Comparison of ENCODE assay signal across 9 cellular contexts in genomic region chr10:97542169-97543024, GRCh38. TPM values are rescaled to one million over a fixed set of nuclear protein-coding genes. Genes with fewer than 3 reads are reported as not detected.
DNase-seq lines count a peak whose midpoint lies in the region; ATAC-seq, FAIRE-seq and TF ChIP-seq lines count a peak whose summit lies in the region.
"Had no signal": no experiment of that assay in that cellular context is flagged by ENCODE, and none has a peak within 500 bp of the region (broad histone marks: within the 10 kb centered on the region; RNA-seq: fewer than 3 reads in every experiment).

No MANE protein-coding gene starts in this region.

- no peak for FAIRE-seq in pancreas (lab: Jason Lieb, UNC)

- peak; percentile 51 for DNase-seq in BE2C
- DNase-seq in Kasumi-1 (lab: John Stamatoyannopoulos, UW) = peak; percentile 72 to 79
- DNase-seq in activated T-helper 2 cell treated with anti-CD3 and anti-CD28 coated beads, Interferon-gamma antibody, Interleukin-2, Interleukin-4, amounts not matched to agents 10 μg/mL and 5 μg/mL and 100 μg/mL, durations not matched to agents 14 hours and 24 hours and 36 hours (ENCODE audit: low spot score) = no peak
- peak; percentile 87 for DNase-seq in glomerular visceral epithelial cell (ENCODE audit: extremely low spot score)
- peak in 4 of 6 donors; percentile 16 to 63 (median 50) for DNase-seq in pancreas
- DNase-seq in vagina (ENCODE audit: extremely low spot score in 2 of 2) = peak in 1 of 2 donors; percentile 98
- DNase-seq in SKM-1 (lab: John Stamatoyannopoulos, UW; ENCODE audit: unreplicated experiment) = no peak

- H3K4me3 ChIP-seq in BE2C (ENCODE audit: low read depth, low read length) (no peak overlapping the region), pancreas (no peak overlapping the region), vagina (peak overlapping the region in 1 of 2 donors; percentile 23)

- intact Hi-C loops in activated T-helper 2 cell treated with anti-CD3 and anti-CD28 coated beads, Interferon-gamma antibody, Interleukin-2, Interleukin-4, amounts not matched to agents 10 μg/mL and 5 μg/mL and 100 μg/mL, durations not matched to agents 14 hours and 24 hours and 36 hours (cut with micrococcal nuclease) = loop anchor here (2.0 kb wide), 1 partner anchor 44 kb away; the partner anchor contains the start of genes MMS19 and UBTD1
- intact Hi-C loops in pancreas (cut with DNase I) (loop anchor here in 1 of 3 donors (10.0 kb wide), 1 partner anchor 88 kb away; no protein-coding TSS in a partner anchor), vagina (cut with DNase I) (loop anchor here (5.0 kb wide), 1 partner anchor 45 kb away; the partner anchor contains the start of genes MMS19 and UBTD1)

- H3K36me3 Mint-ChIP-seq in activated T-helper 2 cell treated with anti-CD3 and anti-CD28 coated beads, Interferon-gamma antibody, Interleukin-2, Interleukin-4, amounts not matched to agents 10 μg/mL and 5 μg/mL and 100 μg/mL, durations not matched to agents 14 hours and 24 hours and 36 hours (ENCODE audit: low read depth) = no peaks in the 10 kb centered on the region

- H3K9me3 ChIP-seq in BE2C (no peaks in the 10 kb centered on the region), pancreas (no peaks in the 10 kb centered on the region), vagina (no peaks in the 10 kb centered on the region)

- H3K9me3 Mint-ChIP-seq in activated T-helper 2 cell treated with anti-CD3 and anti-CD28 coated beads, Interferon-gamma antibody, Interleukin-2, Interleukin-4, amounts not matched to agents 10 μg/mL and 5 μg/mL and 100 μg/mL, durations not matched to agents 14 hours and 24 hours and 36 hours = no peaks in the 10 kb centered on the region

- TF ChIP-seq POLR2A in vagina (IDR thresholded peaks at IDR 0.05) = no peak

- H3K27ac ChIP-seq in pancreas = peak overlapping the region in 3 of 4 donors; percentile 16 to 68 (median 64)
- peak overlapping the region; percentile 93 for H3K27ac ChIP-seq in vagina

- H3K27ac Mint-ChIP-seq in activated T-helper 2 cell treated with anti-CD3 and anti-CD28 coated beads, Interferon-gamma antibody, Interleukin-2, Interleukin-4, amounts not matched to agents 10 μg/mL and 5 μg/mL and 100 μg/mL, durations not matched to agents 14 hours and 24 hours and 36 hours = peak overlapping the region; percentile 65

- no peaks in the 10 kb centered on the region for H3K36me3 ChIP-seq in BE2C
- H3K36me3 ChIP-seq in pancreas = no peaks in the 10 kb centered on the region
- H3K36me3 ChIP-seq in vagina = no peaks in the 10 kb centered on the region

- H3K4me1 ChIP-seq in BE2C (peaks cover 23% of the 10 kb centered on the region), pancreas (peaks cover 0 to 12% (median 0%) of the 10 kb centered on the region in 3 donors), vagina (peaks cover 57% of the 10 kb centered on the region)

- no peaks in the 10 kb centered on the region for H3K27me3 Mint-ChIP-seq in activated T-helper 2 cell treated with anti-CD3 and anti-CD28 coated beads, Interferon-gamma antibody, Interleukin-2, Interleukin-4, amounts not matched to agents 10 μg/mL and 5 μg/mL and 100 μg/mL, durations not matched to agents 14 hours and 24 hours and 36 hours (ENCODE audit: low read depth)

- H3K27me3 ChIP-seq in BE2C (no peaks in the 10 kb centered on the region), pancreas (no peaks in the 10 kb centered on the region), vagina (no peaks in the 10 kb centered on the region)

- H3K4me3 Mint-ChIP-seq in activated T-helper 2 cell treated with anti-CD3 and anti-CD28 coated beads, Interferon-gamma antibody, Interleukin-2, Interleukin-4, amounts not matched to agents 10 μg/mL and 5 μg/mL and 100 μg/mL, durations not matched to agents 14 hours and 24 hours and 36 hours (ENCODE audit: low read depth) = no peak overlapping the region

- TF ChIP-seq CTCF in BE2C (IDR thresholded peaks at IDR 0.05; ENCODE audit: low read depth, low read length) = no peak
- TF ChIP-seq CTCF in pancreas (IDR thresholded peaks at IDR 0.05) = no peak
- TF ChIP-seq CTCF in vagina (IDR thresholded peaks at IDR 0.05) = no peak

- H3K4me1 Mint-ChIP-seq in activated T-helper 2 cell treated with anti-CD3 and anti-CD28 coated beads, Interferon-gamma antibody, Interleukin-2, Interleukin-4, amounts not matched to agents 10 μg/mL and 5 μg/mL and 100 μg/mL, durations not matched to agents 14 hours and 24 hours and 36 hours (ENCODE audit: low read depth) = peaks cover 22% of the 10 kb centered on the region

- ATAC-seq in pancreas (peak; percentile 51 to 82 (median 76)), HG02642 (IDR thresholded peaks at IDR 0.05; ENCODE audit: poor library complexity, unreplicated experiment) (no peak)

- 81 to 83% methylated on average over 9 of the region's 9 CpGs for WGBS in pancreas, 2 donors

RNA-seq across cellular contexts. Expression of gene ANKRD2, which starts 30.2 kb away (rescaled TPM):
- polyA plus RNA-seq in BE2C (2012; ENCODE audit: insufficient read depth, insufficient read length, low read depth) = not detected
- 0.18 and 0.57 TPM in 2 replicates for total RNA-seq in activated T-helper 2 cell treated with anti-CD3 and anti-CD28 coated beads, Interferon-gamma antibody, Interleukin-2, Interleukin-4, amounts not matched to agents 10 μg/mL and 5 μg/mL and 100 μg/mL, durations not matched to agents 14 hours and 24 hours and 36 hours
- total RNA-seq in pancreas (under 1 TPM; 0.12 to 0.56 (median 0.29) TPM), vagina (not detected)
- 1 to 10 TPM in 1 of 2 donors, under 1 TPM in 1; 0.61 to 1.6 TPM for polyA plus RNA-seq in pancreas
- polyA plus RNA-seq: neural cell had no signal

RNA-seq across cellular contexts. Expression of gene HOGA1, which starts 41.8 kb away (rescaled TPM):
- 0.54 TPM for polyA plus RNA-seq in BE2C (2012; ENCODE audit: insufficient read depth, insufficient read length, low read depth)
- total RNA-seq in activated T-helper 2 cell treated with anti-CD3 and anti-CD28 coated beads, Interferon-gamma antibody, Interleukin-2, Interleukin-4, amounts not matched to agents 10 μg/mL and 5 μg/mL and 100 μg/mL, durations not matched to agents 14 hours and 24 hours and 36 hours = not detected in 2 replicates
- total RNA-seq in pancreas (10 to 100 TPM in 2 of 6 donors, 1 to 10 TPM in 4; 7.2 to 14.9 (median 8.7) TPM), vagina (0.98 TPM)
- 10 to 100 TPM; 15.9 to 20.5 TPM for polyA plus RNA-seq in pancreas
- polyA plus RNA-seq: neural cell had no signal

RNA-seq across cellular contexts. Expression of gene UBTD1, which starts 43.7 kb away (rescaled TPM):
- polyA plus RNA-seq in BE2C (2012; ENCODE audit: insufficient read depth, insufficient read length, low read depth) = 5.9 TPM
- total RNA-seq in activated T-helper 2 cell treated with anti-CD3 and anti-CD28 coated beads, Interferon-gamma antibody, Interleukin-2, Interleukin-4, amounts not matched to agents 10 μg/mL and 5 μg/mL and 100 μg/mL, durations not matched to agents 14 hours and 24 hours and 36 hours = 1.6 and 1.8 TPM in 2 replicates
- 1 to 10 TPM; 3.9 to 6.8 (median 4.5) TPM for total RNA-seq in pancreas
- polyA plus RNA-seq in pancreas = 1 to 10 TPM; 6.8 to 9.0 TPM
- total RNA-seq in vagina = 18.4 TPM

RNA-seq across cellular contexts. Expression of gene MMS19, which starts 44.2 kb away (rescaled TPM):
- 102 TPM for polyA plus RNA-seq in BE2C (2012; ENCODE audit: insufficient read depth, insufficient read length, low read depth)
- total RNA-seq in activated T-helper 2 cell treated with anti-CD3 and anti-CD28 coated beads, Interferon-gamma antibody, Interleukin-2, Interleukin-4, amounts not matched to agents 10 μg/mL and 5 μg/mL and 100 μg/mL, durations not matched to agents 14 hours and 24 hours and 36 hours = 106 and 108 TPM in 2 replicates
- total RNA-seq in pancreas (10 to 100 TPM; 18.0 to 33.3 (median 22.3) TPM), vagina (92.6 TPM)
- 10 to 100 TPM; 40.2 to 65.7 TPM for polyA plus RNA-seq in pancreas

RNA-seq across cellular contexts. Expression of gene C10orf62, which starts 47.1 kb away (rescaled TPM):
- not detected for polyA plus RNA-seq in BE2C (2012; ENCODE audit: insufficient read depth, insufficient read length, low read depth)
- not detected in 2 replicates for total RNA-seq in activated T-helper 2 cell treated with anti-CD3 and anti-CD28 coated beads, Interferon-gamma antibody, Interleukin-2, Interleukin-4, amounts not matched to agents 10 μg/mL and 5 μg/mL and 100 μg/mL, durations not matched to agents 14 hours and 24 hours and 36 hours
- total RNA-seq in pancreas (1 to 10 TPM in 2 of 6 donors, under 1 TPM in 4; 0.34 to 1.9 (median 0.61) TPM), vagina (not detected)
- polyA plus RNA-seq in pancreas = under 1 TPM; 0.12 to 0.95 TPM
- polyA plus RNA-seq: neural cell had no signal

Comparison
In these comparisons a context has a peak if more than half of its experiments do, and no peak if none do; other contexts are left out.
1. DNase-seq: peak in BE2C (single experiment), Kasumi-1 (2 of 2), glomerular visceral epithelial cell (single experiment) and pancreas (4 of 6); none in activated T-helper 2 cell treated with anti-CD3 and anti-CD28 coated beads, Interferon-gamma antibody, Interleukin-2, Interleukin-4, amounts not matched to agents 10 μg/mL and 5 μg/mL and 100 μg/mL, durations not matched to agents 14 hours and 24 hours and 36 hours (single experiment) and SKM-1 (single experiment).